ENCODE assay signal across 10 cellular contexts in the genomic region with DNA sequence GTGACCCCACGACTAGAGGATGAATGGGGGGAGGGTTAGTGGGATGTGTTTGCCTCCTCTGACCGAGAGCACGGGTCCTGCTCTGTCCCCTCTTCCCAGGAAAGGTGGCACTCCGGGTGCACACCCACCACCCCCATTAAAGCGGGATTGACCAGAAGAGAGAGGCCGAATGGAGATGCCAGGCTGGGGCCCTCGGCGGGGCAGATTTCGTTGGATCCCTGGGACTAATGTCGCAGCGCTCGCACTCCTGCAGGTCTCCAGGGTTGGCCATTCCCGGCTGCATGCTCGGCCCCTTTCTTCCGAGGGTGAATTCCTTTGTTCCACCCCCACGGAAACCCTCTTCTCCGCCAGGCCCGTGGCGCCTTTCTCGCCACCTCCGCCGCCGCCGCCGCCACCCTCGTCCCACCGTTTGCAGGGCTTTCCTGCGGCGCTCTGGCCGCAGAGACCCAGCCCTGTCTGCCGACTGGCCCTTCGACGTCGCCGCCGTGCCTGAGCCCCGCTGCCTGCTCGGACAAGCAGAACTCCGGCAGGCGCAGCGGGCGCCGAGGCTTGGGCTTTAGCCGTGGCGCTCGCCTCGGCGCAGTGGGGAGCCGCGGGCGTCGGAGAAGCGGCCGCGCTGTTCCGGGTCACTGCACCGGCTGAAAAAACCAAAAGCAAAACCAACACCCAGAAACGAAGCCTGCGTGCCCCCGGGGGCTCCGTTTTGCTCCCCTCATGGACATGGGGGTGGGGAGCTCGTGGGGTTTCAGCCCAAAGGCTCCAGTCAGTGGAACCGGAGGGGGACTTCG. TPM values are rescaled to one million over a fixed set of nuclear protein-coding genes. Genes with fewer than 3 reads are reported as not detected.
DNase-seq lines count a peak whose midpoint lies in the region; TF ChIP-seq lines count a peak whose summit lies in the region.
"Had no signal": no experiment of that assay in that cellular context is flagged by ENCODE, and none has a peak within 500 bp of the region (broad histone marks: within the 10 kb centered on the region; RNA-seq: fewer than 3 reads in every experiment).

No MANE protein-coding gene starts in this region.

- no peaks in the 10 kb centered on the region for H3K36me3 Mint-ChIP-seq in immature natural killer cell

- H3K4me1 ChIP-seq in spleen, result peaks cover 13 to 43% (median 31%) of the 10 kb centered on the region in 6 donors

- WGBS in spleen, 5 donors, result 2 to 6% (median 4%) methylated on average over 31 to 64 of the region's 64 CpGs

- peaks cover 40 to 65% (median 65%) of the 10 kb centered on the region in 3 donors for H3K27me3 Mint-ChIP-seq in immature natural killer cell (ENCODE audit: low read depth in 3 of 3)

- H3K4me3 ChIP-seq in WERI-Rb-1 (ENCODE audit: low read depth, low read length) (peak overlapping the region; percentile 23), spleen (peak overlapping the region; percentile 33 to 72 (median 46))

- no peak for TF ChIP-seq POLR2A in spleen (IDR thresholded peaks at IDR 0.05)

- H3K36me3 ChIP-seq in WERI-Rb-1 (no peaks in the 10 kb centered on the region), spleen (no peaks in the 10 kb centered on the region)

- H3K9me3 ChIP-seq in WERI-Rb-1 (ENCODE audit: severe bottlenecking) (no peaks in the 10 kb centered on the region), spleen (no peaks in the 10 kb centered on the region)

- DNase-seq in NCI-H146 (lab: John Stamatoyannopoulos, UW) (peak; percentile 18), NCI-H146 treated with DMSO at 0.1 percent for 48 hours (lab: John Stamatoyannopoulos, UW; ENCODE audit: unreplicated experiment) (no peak), WERI-Rb-1 (peak; percentile 57), immature natural killer cell (peak; percentile 45 to 56 (median 54)), spleen (no peak), iPS-NIHi11 (ENCODE audit: low spot score) (no peak), GM03348 (ENCODE audit: low spot score) (no peak), amygdala (lab: John Stamatoyannopoulos, UW) (no peak)

- peaks cover 17 to 30% of the 10 kb centered on the region in 2 donors for H3K4me1 Mint-ChIP-seq in immature natural killer cell

- TF ChIP-seq CTCF in WERI-Rb-1 (IDR thresholded peaks at IDR 0.05; ENCODE audit: low read depth, low read length) (no peak), spleen (IDR thresholded peaks at IDR 0.05 in 8 of 11, conservative IDR thresholded peaks at IDR 0.05 in 3 of 11) (no peak)

- intact Hi-C loops in spleen (cut with DNase I; ENCODE audit: low total_unique reads), result no loop called here

- no peaks in the 10 kb centered on the region for H3K9me3 Mint-ChIP-seq in immature natural killer cell

- peak overlapping the region; percentile 75 to 93 (median 88) for H3K4me3 Mint-ChIP-seq in immature natural killer cell

- H3K27me3 ChIP-seq in WERI-Rb-1 (ENCODE audit: insufficient read depth, low read depth, severe bottlenecking) (peaks cover 69% of the 10 kb centered on the region), spleen (replicated peaks in 1 of 7) (peaks cover 15 to 100% (median 97%) of the 10 kb centered on the region in 7 donors)

- H3K27ac ChIP-seq in WERI-Rb-1 (no peak overlapping the region), spleen (no peak overlapping the region)

- peak overlapping the region in 1 of 6 donors; percentile 78 for H3K27ac Mint-ChIP-seq in immature natural killer cell

RNA-seq across cellular contexts. Expression of gene LMX1B, which starts 11.8 kb away (rescaled TPM):
- polyA plus RNA-seq in immature natural killer cell (not detected), spleen (under 1 TPM in 1 of 3 donors, not detected in 2; 0.02 TPM)
- under 1 TPM in 1 of 7 donors, not detected in 6; 0.25 TPM for total RNA-seq in spleen
- total RNA-seq: activated CD8-positive, alpha-beta memory T cell treated with anti-CD3 and anti-CD28 coated beads for 36 hours; fibroblast of lung had no signal
- polyA plus RNA-seq: fibroblast of lung had no signal

Comparison
In these comparisons a context has a peak if more than half of its experiments do, and no peak if none do; other contexts are left out.
1. DNase-seq: peak in NCI-H146 (single experiment), WERI-Rb-1 (single experiment) and immature natural killer cell (3 of 3); none in NCI-H146 treated with DMSO at 0.1 percent for 48 hours (single experiment), spleen (single experiment), iPS-NIHi11 (single experiment), GM03348 (single experiment) and amygdala (0 of 56).